ENCODE assay signal across 14 cellular contexts in the genomic region with DNA sequence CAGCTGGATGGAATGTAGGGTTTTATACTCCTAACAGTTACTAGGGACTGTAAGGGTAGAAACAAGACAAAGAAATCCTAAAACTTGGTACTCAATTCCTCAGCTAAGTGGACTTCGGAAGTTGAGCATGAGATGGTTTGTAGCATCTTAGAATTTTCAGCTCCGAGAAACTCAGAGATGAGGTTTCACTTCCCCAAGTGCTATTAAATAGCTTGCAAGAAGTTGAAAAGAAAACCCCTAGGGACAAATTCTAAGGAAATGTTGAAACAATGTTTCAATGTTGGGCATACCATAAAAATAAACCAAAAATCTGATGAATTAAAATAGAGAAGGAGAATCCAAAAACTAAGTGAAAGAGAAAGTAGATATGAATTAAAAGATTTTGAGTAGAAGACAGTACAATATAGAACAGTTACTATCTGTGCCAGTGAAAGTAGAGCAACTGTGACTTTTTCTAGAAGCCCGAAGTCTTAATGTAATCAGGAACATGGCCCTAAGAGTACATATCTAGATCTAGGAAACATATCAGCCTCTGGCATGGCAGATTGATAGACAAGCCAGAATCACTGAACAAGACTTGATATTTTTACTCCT.
DNase-seq lines count a peak whose midpoint lies in the region; ATAC-seq and TF ChIP-seq lines count a peak whose summit lies in the region.
"Had no signal": no experiment of that assay in that cellular context is flagged by ENCODE, and none has a peak within 500 bp of the region (broad histone marks: within the 10 kb centered on the region; RNA-seq: fewer than 3 reads in every experiment).

No MANE protein-coding gene starts in this region.

- CTCF ChIA-PET in activated naive CD4-positive, alpha-beta T cell treated with anti-CD3 and anti-CD28 coated beads for 36 hours (lab: Charles Lee): no interaction called here

- H3K27ac Mint-ChIP-seq in HFFc6: peak overlapping the region; percentile 32; the same call in 1 of the 2 replicates
- H3K27ac Mint-ChIP-seq in activated naive CD4-positive, alpha-beta T cell treated with anti-CD3 and anti-CD28 coated beads for 36 hours: no peak overlapping the region
- H3K27ac Mint-ChIP-seq: CD8-positive, alpha-beta T cell had no signal

- intact Hi-C loops in activated naive CD4-positive, alpha-beta T cell treated with anti-CD3 and anti-CD28 coated beads for 36 hours (cut with micrococcal nuclease): no loop called here

- ATAC-seq in GM18870 (IDR thresholded peaks at IDR 0.05; ENCODE audit: unreplicated experiment): peak; percentile 87
- ATAC-seq in HG03460 (IDR thresholded peaks at IDR 0.05; ENCODE audit: unreplicated experiment): peak; percentile 71
- no peak for ATAC-seq in HG03039 (IDR thresholded peaks at IDR 0.05; ENCODE audit: unreplicated experiment)
- ATAC-seq: CD8-positive, alpha-beta T cell; Panc1 had no signal

- H3K4me3 ChIP-seq in fibroblast of pulmonary artery (replicated peaks; ENCODE audit: low read depth, low read length): no peak overlapping the region
- H3K4me3 ChIP-seq: prostate gland had no signal

- H3K36me3 Mint-ChIP-seq in HFFc6 (ENCODE audit: low read depth): peaks cover 43% of the 10 kb centered on the region
- H3K36me3 Mint-ChIP-seq in activated naive CD4-positive, alpha-beta T cell treated with anti-CD3 and anti-CD28 coated beads for 36 hours (ENCODE audit: low read depth): no peaks in the 10 kb centered on the region
- H3K36me3 Mint-ChIP-seq: CD8-positive, alpha-beta T cell had no signal

- DNase-seq in HFFc6 (no peak), fibroblast of pulmonary artery (ENCODE audit: low read depth) (peak; percentile 17), OCI-M1 (lab: John Stamatoyannopoulos, UW) (no peak), DMS79 treated with DMSO at 0.1 percent for 48 hours (lab: John Stamatoyannopoulos, UW) (no peak)
- DNase-seq in activated naive CD4-positive, alpha-beta T cell treated with anti-CD3 and anti-CD28 coated beads for 36 hours: no peak
- DNase-seq: activated gamma-delta T cell; CD8-positive, alpha-beta T cell; NCI-H187; trophoblast cell had no signal

- TF ChIP-seq CTCF in HFFc6 (IDR thresholded peaks at IDR 0.05): no peak
- TF ChIP-seq CTCF in fibroblast of pulmonary artery (IDR thresholded peaks at IDR 0.05; ENCODE audit: low read length, missing control alignments): no peak

- no peak overlapping the region for H3K4me3 Mint-ChIP-seq in HFFc6
- no peak overlapping the region for H3K4me3 Mint-ChIP-seq in activated naive CD4-positive, alpha-beta T cell treated with anti-CD3 and anti-CD28 coated beads for 36 hours
- H3K4me3 Mint-ChIP-seq: CD8-positive, alpha-beta T cell had no signal

- H3K9me3 Mint-ChIP-seq in HFFc6: peaks cover 6% of the 10 kb centered on the region
- H3K9me3 Mint-ChIP-seq in activated naive CD4-positive, alpha-beta T cell treated with anti-CD3 and anti-CD28 coated beads for 36 hours: no peaks in the 10 kb centered on the region

- no peaks in the 10 kb centered on the region; the same call in 1 of the 2 replicates for H3K27me3 Mint-ChIP-seq in HFFc6 (ENCODE audit: insufficient read depth)
- H3K27me3 Mint-ChIP-seq in activated naive CD4-positive, alpha-beta T cell treated with anti-CD3 and anti-CD28 coated beads for 36 hours (ENCODE audit: low read depth): no peaks in the 10 kb centered on the region

- H3K4me1 Mint-ChIP-seq in HFFc6 (ENCODE audit: low read depth): peaks cover 68% of the 10 kb centered on the region
- H3K4me1 Mint-ChIP-seq in activated naive CD4-positive, alpha-beta T cell treated with anti-CD3 and anti-CD28 coated beads for 36 hours (ENCODE audit: low read depth): no peaks in the 10 kb centered on the region
